9 cellular contexts compared by ENCODE assay signal in the genomic region with DNA sequence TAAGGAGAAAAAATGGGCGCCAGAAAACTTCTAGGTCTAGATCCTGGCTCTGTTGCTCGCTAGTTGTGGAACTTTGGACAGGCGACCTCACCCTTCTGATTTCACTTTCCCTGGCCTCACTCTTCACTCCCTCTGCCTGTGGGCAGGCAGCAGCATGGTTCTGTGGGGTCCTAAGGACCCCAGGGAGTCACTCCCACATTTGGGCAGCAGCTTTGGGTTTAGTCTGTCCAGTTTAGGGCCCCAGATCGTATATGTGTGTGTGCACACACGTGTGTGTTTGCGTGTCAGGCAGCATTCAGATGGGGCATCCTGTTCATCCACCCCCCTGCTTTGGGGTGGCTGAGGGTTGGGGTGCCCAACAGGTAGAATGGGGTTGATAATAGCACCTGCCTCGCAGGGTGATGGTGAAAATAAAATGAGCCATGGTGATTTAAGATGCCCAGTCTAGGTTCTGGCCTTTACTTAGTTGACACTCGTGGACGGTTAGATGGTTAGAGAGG.
DNase-seq lines count a peak whose midpoint lies in the region; ATAC-seq and TF ChIP-seq lines count a peak whose summit lies in the region.
"Had no signal": no experiment of that assay in that cellular context is flagged by ENCODE, and none has a peak within 500 bp of the region (broad histone marks: within the 10 kb centered on the region; RNA-seq: fewer than 3 reads in every experiment).

No MANE protein-coding gene starts in this region.

- no peak for TF ChIP-seq RAD21 in liver (IDR thresholded peaks at IDR 0.05)

- H3K4me3 ChIP-seq in breast epithelium = no peak overlapping the region
- no peak overlapping the region for H3K4me3 ChIP-seq in liver (ENCODE audit: low read depth in 1 of 3, low read length in 3 of 3)
- no peak overlapping the region for H3K4me3 ChIP-seq in vagina
- no peak overlapping the region for H3K4me3 ChIP-seq in testis
- H3K4me3 ChIP-seq: coronary artery had no signal

- H3K9me3 ChIP-seq in breast epithelium (no peaks in the 10 kb centered on the region), liver (ENCODE audit: control insufficient read depth in 4 of 4, low read length in 3 of 4) (no peaks in the 10 kb centered on the region), vagina (no peaks in the 10 kb centered on the region), testis (no peaks in the 10 kb centered on the region)

- no peaks in the 10 kb centered on the region for H3K27me3 ChIP-seq in breast epithelium
- H3K27me3 ChIP-seq in liver (ENCODE audit: control insufficient read depth in 4 of 4, insufficient read depth in 4 of 4, low read length in 3 of 4) = no peaks in the 10 kb centered on the region
- no peaks in the 10 kb centered on the region for H3K27me3 ChIP-seq in vagina
- H3K27me3 ChIP-seq in testis = no peaks in the 10 kb centered on the region

- no peaks in the 10 kb centered on the region for H3K27me3 Mint-ChIP-seq in MCF 10A (ENCODE audit: insufficient read depth, unreplicated experiment)
- H3K27me3 Mint-ChIP-seq in activated CD8-positive, alpha-beta T cell treated with anti-CD3 and anti-CD28 coated beads, Interleukin-2, amount 10 ng/mL, durations not matched to agents 7 days and 5 days (ENCODE audit: low read depth) = no peaks in the 10 kb centered on the region

- CTCF ChIA-PET in MCF 10A (lab: Yijun Ruan, JAX) = interaction anchor here (0.5 to 1.3 kb wide), 3 partner anchors 24 to 1263 kb away, joined by 3 to 5 read pairs (median 4); no protein-coding TSS in a partner anchor
- CTCF ChIA-PET in activated CD8-positive, alpha-beta T cell treated with anti-CD3 and anti-CD28 coated beads, Interleukin-2, amount 10 ng/mL, durations not matched to agents 7 days and 5 days (lab: Charles Lee) = interaction anchor here (0.6 to 6.6 kb wide), 5 partner anchors 16 to 349 kb away, joined by 3 to 66 read pairs (median 4); no protein-coding TSS in a partner anchor

- TF ChIP-seq POLR2A in breast epithelium (IDR thresholded peaks at IDR 0.05) (no peak), vagina (IDR thresholded peaks at IDR 0.05) (no peak), testis (IDR thresholded peaks at IDR 0.05) (no peak)

- intact Hi-C loops in MCF 10A (cut with micrococcal nuclease) (no loop called here), breast epithelium (cut with DNase I; ENCODE audit: low total_unique reads) (no loop called here), vagina (cut with DNase I) (no loop called here), testis (cut with DNase I; ENCODE audit: low total_unique reads) (no loop called here)

- peak; percentile 10 for ATAC-seq in activated CD8-positive, alpha-beta T cell treated with anti-CD3 and anti-CD28 coated beads, Interleukin-2, amount 10 ng/mL, durations not matched to agents 7 days and 5 days
- no peak for ATAC-seq in HG02759 (IDR thresholded peaks at IDR 0.05; ENCODE audit: unreplicated experiment)

- POLR2A ChIA-PET in MCF 10A (lab: Yijun Ruan, JAX) = interaction anchor here (0.7 to 1.1 kb wide), 3 partner anchors 20 to 407 kb away, joined by 3 read pairs; partner anchors contain the start of gene UTP6
- POLR2A ChIA-PET in activated CD8-positive, alpha-beta T cell treated with anti-CD3 and anti-CD28 coated beads, Interleukin-2, amount 10 ng/mL, durations not matched to agents 7 days and 5 days (lab: Charles Lee) = interaction anchor here (0.8 to 9.1 kb wide), 3 partner anchors 12 to 27 kb away, joined by 3 to 129 read pairs (median 10); no protein-coding TSS in a partner anchor

- in situ Hi-C loops in KBM-7 (cut with MboI; ENCODE audit: low pct_unique_long_range_greater_than_20kb, low sequenced_read_pairs) = no loop called here

- peak overlapping the region in 1 of 2 donors; percentile 5 for H3K9ac ChIP-seq in liver (ENCODE audit: low read depth in 1 of 2, low read length in 2 of 2)

- peak overlapping the region; percentile 65 for H3K27ac Mint-ChIP-seq in MCF 10A (ENCODE audit: low read depth, unreplicated experiment)
- peak overlapping the region; percentile 98 for H3K27ac Mint-ChIP-seq in activated CD8-positive, alpha-beta T cell treated with anti-CD3 and anti-CD28 coated beads, Interleukin-2, amount 10 ng/mL, durations not matched to agents 7 days and 5 days

- peaks cover 13% of the 10 kb centered on the region for H3K4me1 Mint-ChIP-seq in MCF 10A (ENCODE audit: insufficient read depth, unreplicated experiment)
- H3K4me1 Mint-ChIP-seq in activated CD8-positive, alpha-beta T cell treated with anti-CD3 and anti-CD28 coated beads, Interleukin-2, amount 10 ng/mL, durations not matched to agents 7 days and 5 days (ENCODE audit: low read depth) = peaks cover 93% of the 10 kb centered on the region

- H3K36me3 Mint-ChIP-seq in MCF 10A (ENCODE audit: insufficient read depth, unreplicated experiment) = no peaks in the 10 kb centered on the region
- H3K36me3 Mint-ChIP-seq in activated CD8-positive, alpha-beta T cell treated with anti-CD3 and anti-CD28 coated beads, Interleukin-2, amount 10 ng/mL, durations not matched to agents 7 days and 5 days (ENCODE audit: low read depth) = peaks cover 22% of the 10 kb centered on the region

- H3K36me3 ChIP-seq in breast epithelium (no peaks in the 10 kb centered on the region), liver (ENCODE audit: control insufficient read depth in 4 of 4, insufficient read depth in 3 of 4, low read depth in 1 of 4, low read length in 3 of 4) (no peaks in the 10 kb centered on the region), vagina (no peaks in the 10 kb centered on the region), testis (ENCODE audit: low read depth, missing control alignments) (no peaks in the 10 kb centered on the region)

- no TSS peak for BruUV-seq in MCF 10A (replicated peaks; lab: Mats Ljungman, UMichigan)

- no peak for DNase-seq in MCF 10A (ENCODE audit: unreplicated experiment)
- no peak for DNase-seq in breast epithelium (ENCODE audit: low spot score in 2 of 2)
- peak; percentile 51 for DNase-seq in activated CD8-positive, alpha-beta T cell treated with anti-CD3 and anti-CD28 coated beads, Interleukin-2, amount 10 ng/mL, durations not matched to agents 7 days and 5 days
- no peak for DNase-seq in vagina (ENCODE audit: extremely low spot score in 2 of 2)
- no peak for DNase-seq in testis
- no peak for DNase-seq in KBM-7

- no peak overlapping the region for H3K4me3 Mint-ChIP-seq in MCF 10A (ENCODE audit: unreplicated experiment)
- H3K4me3 Mint-ChIP-seq in activated CD8-positive, alpha-beta T cell treated with anti-CD3 and anti-CD28 coated beads, Interleukin-2, amount 10 ng/mL, durations not matched to agents 7 days and 5 days = peak overlapping the region; percentile 68

- no peaks in the 10 kb centered on the region for H3K4me1 ChIP-seq in breast epithelium
- peaks cover 20 to 62% (median 44%) of the 10 kb centered on the region in 4 donors for H3K4me1 ChIP-seq in liver (ENCODE audit: control insufficient read depth in 4 of 4, insufficient read depth in 4 of 4, low read length in 3 of 4)
- H3K4me1 ChIP-seq in vagina = peaks cover 38% of the 10 kb centered on the region
- H3K4me1 ChIP-seq in testis = no peaks in the 10 kb centered on the region

- 77% methylated on average over 9 of the region's 9 CpGs for WGBS in liver
- WGBS in testis, 2 donors = 86 to 90% methylated on average over 9 of the region's 9 CpGs

- TF ChIP-seq CTCF in MCF 10A (IDR thresholded peaks at IDR 0.05; ENCODE audit: unreplicated experiment) = no peak
- no peak for TF ChIP-seq CTCF in breast epithelium (IDR thresholded peaks at IDR 0.05)
- no peak for TF ChIP-seq CTCF in liver (IDR thresholded peaks at IDR 0.05; ENCODE audit: low read depth, low read length, missing input control)
- TF ChIP-seq CTCF in vagina (IDR thresholded peaks at IDR 0.05) = no peak
- no peak for TF ChIP-seq CTCF in testis (IDR thresholded peaks at IDR 0.05)

- H3K27ac ChIP-seq in breast epithelium (peak overlapping the region in 1 of 2 donors; percentile 50), liver (ENCODE audit: low read depth in 1 of 2, low read length in 2 of 2) (peak overlapping the region; percentile 37 to 47), vagina (peak overlapping the region; percentile 20), testis (no peak overlapping the region)
- H3K27ac ChIP-seq: coronary artery had no signal

- no peaks in the 10 kb centered on the region for H3K9me3 Mint-ChIP-seq in MCF 10A (ENCODE audit: unreplicated experiment)
- H3K9me3 Mint-ChIP-seq in activated CD8-positive, alpha-beta T cell treated with anti-CD3 and anti-CD28 coated beads, Interleukin-2, amount 10 ng/mL, durations not matched to agents 7 days and 5 days (ENCODE audit: insufficient read depth) = no peaks in the 10 kb centered on the region

TF ChIP-seq in liver, 16 proteins besides CTCF, POLR2A, EP300 and RAD21:
- TF ChIP-seq HNF4A (conservative IDR thresholded peaks at IDR 0.05) (peak; percentile 37 to 47), FOXA1 (IDR thresholded peaks at IDR 0.05) (no peak)

Comparison
In these comparisons a context has a peak if more than half of its experiments do, and no peak if none do; other contexts are left out.
1. H3K27ac ChIP-seq: peak in liver (2 of 2) and vagina (single experiment); none in testis (0 of 2).